In genomic region chr2:23008951-23009350, GRCh38 we compare ENCODE assay signal across 23 cellular contexts.
DNase-seq lines count a peak whose midpoint lies in the region; ATAC-seq and TF ChIP-seq lines count a peak whose summit lies in the region.
"Had no signal": no experiment of that assay in that cellular context is flagged by ENCODE, and none has a peak within 500 bp of the region (broad histone marks: within the 10 kb centered on the region; RNA-seq: fewer than 3 reads in every experiment).

No MANE protein-coding gene starts in this region.

- H3K36me3 ChIP-seq in IMR-90 (ENCODE audit: control insufficient read depth, insufficient read depth, low read length) (no peaks in the 10 kb centered on the region), esophagus muscularis mucosa (no peaks in the 10 kb centered on the region), lung (ENCODE audit: control insufficient read depth in 2 of 2, insufficient read depth in 2 of 2, low read length in 2 of 2) (no peaks in the 10 kb centered on the region), GM23338 (ENCODE audit: insufficient read depth) (no peaks in the 10 kb centered on the region)
- H3K36me3 ChIP-seq: BE2C; BLaER1 treated with 17β-estradiol and CSF1 and Interleukin-3, amounts not matched to agents 10 nM and 100 nM; HAP-1 had no signal

- TF ChIP-seq EP300 in esophagus muscularis mucosa (IDR thresholded peaks at IDR 0.05) = no peak

- TF ChIP-seq CTCF in IMR-90 (conservative IDR thresholded peaks at IDR 0.05; ENCODE audit: low read depth, low read length) = no peak
- TF ChIP-seq CTCF in esophagus muscularis mucosa (IDR thresholded peaks at IDR 0.05) = no peak
- no peak for TF ChIP-seq CTCF in lung (IDR thresholded peaks at IDR 0.05; ENCODE audit: control extremely low read depth, extremely low read depth)
- TF ChIP-seq CTCF in osteocyte (IDR thresholded peaks at IDR 0.05) = no peak
- TF ChIP-seq CTCF in GM23338 (conservative IDR thresholded peaks at IDR 0.05; ENCODE audit: low read depth in 2 of 2) = no peak

- H4K8ac ChIP-seq in IMR-90 (ENCODE audit: low read depth in 2 of 2, low read length in 2 of 2) = no peak overlapping the region

- no peak overlapping the region for H2BK15ac ChIP-seq in IMR-90 (ENCODE audit: low read depth, low read length)

- no peaks in the 10 kb centered on the region for H3K4me1 Mint-ChIP-seq in osteocyte (ENCODE audit: unreplicated experiment)
- no peaks in the 10 kb centered on the region for H3K4me1 Mint-ChIP-seq in GM23338
- H3K4me1 Mint-ChIP-seq: CD14-positive monocyte; CD8-positive, alpha-beta memory T cell had no signal

- dilution Hi-C loops in IMR-90 (cut with HindIII; ENCODE audit: low sequenced_read_pairs, unreplicated experiment) = no loop called here

- BruUV-seq in IMR-90 (replicated peaks; lab: Mats Ljungman, UMichigan) = no TSS peak

- no peak overlapping the region for H2AK5ac ChIP-seq in IMR-90 (ENCODE audit: low read depth, low read length)

- POLR2A ChIA-PET in IMR-90 (lab: Charles Lee; ENCODE audit: unreplicated experiment) = no interaction called here

- H3K23ac ChIP-seq in IMR-90 (ENCODE audit: low read depth, low read length) = no peak overlapping the region

- peaks cover 8% of the 10 kb centered on the region for H3K9me3 Mint-ChIP-seq in osteocyte (ENCODE audit: unreplicated experiment)
- no peaks in the 10 kb centered on the region; the same call in 2 of the 3 replicates for H3K9me3 Mint-ChIP-seq in GM23338
- H3K9me3 Mint-ChIP-seq: CD4-positive, alpha-beta T cell had no signal

- WGBS in IMR-90 (ENCODE audit: extremely low coverage in 2 of 2, insufficient read length in 1 of 2), 2 experiments = 78% methylated on average over 7 of the region's 7 CpGs; no CpG with 5 or more reads in 1 of the 2 experiments
- 92% methylated on average over 7 of the region's 7 CpGs for WGBS in esophagus muscularis mucosa
- 89 to 95% methylated on average over 7 of the region's 7 CpGs for WGBS in lung, 2 donors

- H3K27me3 ChIP-seq in IMR-90 (ENCODE audit: control insufficient read depth, insufficient read depth, low read length) (no peaks in the 10 kb centered on the region), esophagus muscularis mucosa (no peaks in the 10 kb centered on the region), lung (ENCODE audit: control insufficient read depth, insufficient read depth) (no peaks in the 10 kb centered on the region), GM23338 (ENCODE audit: insufficient read depth) (no peaks in the 10 kb centered on the region)
- H3K27me3 ChIP-seq: BE2C; BLaER1 treated with 17β-estradiol and CSF1 and Interleukin-3, amounts not matched to agents 10 nM and 100 nM had no signal

- H3K79me2 ChIP-seq in GM23338 (replicated peaks; ENCODE audit: insufficient read depth) = no peaks in the 10 kb centered on the region

- intact Hi-C loops in IMR-90 (cut with micrococcal nuclease) = no loop called here
- intact Hi-C loops in esophagus muscularis mucosa (cut with DNase I) = no loop called here

- H3K56ac ChIP-seq in IMR-90 (ENCODE audit: extremely low read depth, insufficient read depth, low read length) = no peak overlapping the region

- H3K9me2 ChIP-seq in GM23338 (ENCODE audit: insufficient read depth) = peaks cover 8% of the 10 kb centered on the region

- H3K4me3 ChIP-seq in IMR-90 (ENCODE audit: insufficient read depth, low read depth, low read length) (no peak overlapping the region), esophagus muscularis mucosa (no peak overlapping the region), lung (no peak overlapping the region), GM23338 (no peak overlapping the region)
- H3K4me3 ChIP-seq: A549; BLaER1 treated with 17β-estradiol and CSF1 and Interleukin-3, amounts not matched to agents 10 nM and 100 nM; GM12878; GM23248; HAP-1 had no signal

- H3K4me1 ChIP-seq in IMR-90 (ENCODE audit: control insufficient read depth, insufficient read depth, low read length) (no peaks in the 10 kb centered on the region), esophagus muscularis mucosa (peaks cover 4 to 19% (median 16%) of the 10 kb centered on the region in 4 donors), lung (ENCODE audit: control insufficient read depth in 2 of 2, insufficient read depth in 2 of 2, low read length in 2 of 2) (peaks cover 0 to 2% of the 10 kb centered on the region in 2 donors), GM23338 (ENCODE audit: insufficient read depth) (no peaks in the 10 kb centered on the region)
- H3K4me1 ChIP-seq: A549, BE2C, HAP-1 had no signal

- H4K5ac ChIP-seq in IMR-90 (ENCODE audit: low read depth, low read length) = no peak overlapping the region

- H3K9me3 ChIP-seq in IMR-90 (ENCODE audit: control insufficient read depth, insufficient read depth, low read length) (peaks cover 14% of the 10 kb centered on the region), esophagus muscularis mucosa (no peaks in the 10 kb centered on the region), lung (ENCODE audit: control insufficient read depth in 2 of 2, insufficient read depth in 1 of 2, low read length in 1 of 2) (peaks cover 0 to 3% of the 10 kb centered on the region in 2 donors)
- H3K9me3 ChIP-seq: A549; BE2C; BLaER1 treated with 17β-estradiol and CSF1 and Interleukin-3, amounts not matched to agents 10 nM and 100 nM; HAP-1 had no signal

- no peak for ATAC-seq in IMR-90 (ENCODE audit: low read depth)
- ATAC-seq in lung (ENCODE audit: insufficient read depth, low FRiP score) = no peak
- ATAC-seq in GM23338 = no peak
- ATAC-seq: GM12878 had no signal

- no peaks in the 10 kb centered on the region for H3F3A ChIP-seq in GM23338 (replicated peaks; ENCODE audit: low read depth)

- no peak overlapping the region for H3K27ac ChIP-seq in IMR-90 (ENCODE audit: insufficient read depth, low read length)
- peak overlapping the region in 2 of 4 donors; percentile 42 to 53 for H3K27ac ChIP-seq in esophagus muscularis mucosa (replicated peaks in 1 of 4)
- no peak overlapping the region for H3K27ac ChIP-seq in lung (ENCODE audit: low read depth in 1 of 2, low read length in 1 of 2)
- H3K27ac ChIP-seq in GM23338 (ENCODE audit: low read depth) = no peak overlapping the region
- H3K27ac ChIP-seq: A549; BLaER1 treated with 17β-estradiol and CSF1 and Interleukin-3, amounts not matched to agents 10 nM and 100 nM; GM23248 had no signal

- no peak overlapping the region for H3K14ac ChIP-seq in IMR-90 (replicated peaks; ENCODE audit: low read depth, low read length)

- H3K9me1 ChIP-seq in IMR-90 (ENCODE audit: insufficient read depth, low read length) = no peaks in the 10 kb centered on the region

- in situ Hi-C loops in IMR-90 (cut with MboI; ENCODE audit: low sequenced_read_pairs) = no loop called here

- no peak overlapping the region for H2BK20ac ChIP-seq in IMR-90 (ENCODE audit: low read depth, low read length)

- H3K27me3 Mint-ChIP-seq in osteocyte (ENCODE audit: unreplicated experiment) (no peaks in the 10 kb centered on the region), GM23338 (ENCODE audit: insufficient read depth, low read depth, poor library complexity) (no peaks in the 10 kb centered on the region)
- H3K27me3 Mint-ChIP-seq: CD4-positive, alpha-beta T cell; CD8-positive, alpha-beta memory T cell had no signal

- no peak overlapping the region for H4K91ac ChIP-seq in IMR-90 (ENCODE audit: insufficient read depth, low read depth, low read length)

- no peak overlapping the region for H3K4ac ChIP-seq in IMR-90 (ENCODE audit: low read depth, low read length)

- TF ChIP-seq POLR2A in IMR-90 (IDR thresholded peaks at IDR 0.05; ENCODE audit: low read depth, low read length) = no peak
- TF ChIP-seq POLR2A in esophagus muscularis mucosa (IDR thresholded peaks at IDR 0.05; ENCODE audit: low read depth) = no peak

- no peak overlapping the region for H2BK5ac ChIP-seq in IMR-90 (ENCODE audit: low read depth, low read length, poor library complexity, severe bottlenecking)

- H2AFZ ChIP-seq in IMR-90 (replicated peaks; ENCODE audit: low read length, poor library complexity) = no peak overlapping the region
- H2AFZ ChIP-seq in GM23338 = no peak overlapping the region
- H2AFZ ChIP-seq: GM23248 had no signal

- H3K4me3 Mint-ChIP-seq in osteocyte (ENCODE audit: unreplicated experiment) = no peak overlapping the region
- H3K4me3 Mint-ChIP-seq in GM23338 = no peak overlapping the region
- H3K4me3 Mint-ChIP-seq: CD14-positive monocyte; CD4-positive, alpha-beta T cell; CD8-positive, alpha-beta memory T cell; HFFc6 had no signal

- no peak overlapping the region for H3K9ac ChIP-seq in IMR-90 (ENCODE audit: low read depth, low read length)
- H3K9ac ChIP-seq: BLaER1 treated with 17β-estradiol and CSF1 and Interleukin-3, amounts not matched to agents 10 nM and 100 nM; GM23248 had no signal

- DNase-seq in IMR-90 = no peak
- DNase-seq in esophagus muscularis mucosa (ENCODE audit: extremely low spot score) = peak; percentile 91
- peak; percentile 14 for DNase-seq in lung (ENCODE audit: low spot score)
- peak; percentile 69 for DNase-seq in osteocyte (ENCODE audit: extremely low spot score, unreplicated experiment)
- DNase-seq in GM23338 (ENCODE audit: low spot score) = no peak
- no peak for DNase-seq in iPS-NIHi11 (ENCODE audit: low spot score)
- no peak for DNase-seq in NCI-H2227 (lab: John Stamatoyannopoulos, UW; ENCODE audit: unreplicated experiment)
- DNase-seq: 8988T; ACHN; AML-193; BE2C; CD4-positive, alpha-beta T cell; CD8-positive, alpha-beta memory T cell; DMS 273 treated with DMSO at 0.1 percent for 48 hours; DMS79; GDM1 had no signal

- H3K79me1 ChIP-seq in IMR-90 (ENCODE audit: low read depth in 1 of 2, low read length in 2 of 2) = no peaks in the 10 kb centered on the region

- H2BK120ac ChIP-seq in IMR-90 (ENCODE audit: low read depth, low read length) = no peak overlapping the region

- no peaks in the 10 kb centered on the region for H4K20me1 ChIP-seq in IMR-90 (ENCODE audit: insufficient read depth, low read length)
- no peaks in the 10 kb centered on the region for H4K20me1 ChIP-seq in GM23338 (replicated peaks; ENCODE audit: insufficient read depth)
- H4K20me1 ChIP-seq: BLaER1 treated with 17β-estradiol and CSF1 and Interleukin-3, amounts not matched to agents 10 nM and 100 nM had no signal

- no peak for TF ChIP-seq RAD21 in IMR-90 (IDR thresholded peaks at IDR 0.05; ENCODE audit: low read length)

- H3K27ac Mint-ChIP-seq in osteocyte (ENCODE audit: unreplicated experiment) (no peak overlapping the region), GM23338 (no peak overlapping the region)
- H3K27ac Mint-ChIP-seq: CD14-positive monocyte; CD4-positive, alpha-beta T cell; CD8-positive, alpha-beta memory T cell; HFFc6 had no signal

- H3K4me2 ChIP-seq in IMR-90 (ENCODE audit: low read depth, low read length) (no peak overlapping the region), GM23338 (no peak overlapping the region)
- H3K4me2 ChIP-seq: A549; BLaER1 treated with 17β-estradiol and CSF1 and Interleukin-3, amounts not matched to agents 10 nM and 100 nM had no signal

- H3K36me3 Mint-ChIP-seq in osteocyte (ENCODE audit: unreplicated experiment) (no peaks in the 10 kb centered on the region), GM23338 (ENCODE audit: low read depth) (no peaks in the 10 kb centered on the region)
- H3K36me3 Mint-ChIP-seq: CD14-positive monocyte; CD8-positive, alpha-beta memory T cell had no signal

- no peak overlapping the region for H3K18ac ChIP-seq in IMR-90 (ENCODE audit: low read depth, low read length)

- H2AK9ac ChIP-seq in IMR-90 (replicated peaks; ENCODE audit: low read depth, low read length, poor library complexity) = peak overlapping the region; percentile 49

- CTCF ChIA-PET in IMR-90 (lab: Yijun Ruan, JAX) = no interaction called here

TF ChIP-seq in GM23338, 12 proteins besides CTCF, POLR2A, EP300 and RAD21 (continues in another document):
- no peak for TF ChIP-seq POLR2AphosphoS5 (IDR thresholded peaks at IDR 0.05; ENCODE audit: low read depth)

Comparison
In these comparisons a context has a peak if more than half of its experiments do, and no peak if none do; other contexts are left out.
1. DNase-seq: peak in esophagus muscularis mucosa (single experiment), lung (single experiment) and osteocyte (single experiment); none in IMR-90 (single experiment), GM23338 (single experiment), iPS-NIHi11 (single experiment) and NCI-H2227 (single experiment).